In the genomic region with DNA sequence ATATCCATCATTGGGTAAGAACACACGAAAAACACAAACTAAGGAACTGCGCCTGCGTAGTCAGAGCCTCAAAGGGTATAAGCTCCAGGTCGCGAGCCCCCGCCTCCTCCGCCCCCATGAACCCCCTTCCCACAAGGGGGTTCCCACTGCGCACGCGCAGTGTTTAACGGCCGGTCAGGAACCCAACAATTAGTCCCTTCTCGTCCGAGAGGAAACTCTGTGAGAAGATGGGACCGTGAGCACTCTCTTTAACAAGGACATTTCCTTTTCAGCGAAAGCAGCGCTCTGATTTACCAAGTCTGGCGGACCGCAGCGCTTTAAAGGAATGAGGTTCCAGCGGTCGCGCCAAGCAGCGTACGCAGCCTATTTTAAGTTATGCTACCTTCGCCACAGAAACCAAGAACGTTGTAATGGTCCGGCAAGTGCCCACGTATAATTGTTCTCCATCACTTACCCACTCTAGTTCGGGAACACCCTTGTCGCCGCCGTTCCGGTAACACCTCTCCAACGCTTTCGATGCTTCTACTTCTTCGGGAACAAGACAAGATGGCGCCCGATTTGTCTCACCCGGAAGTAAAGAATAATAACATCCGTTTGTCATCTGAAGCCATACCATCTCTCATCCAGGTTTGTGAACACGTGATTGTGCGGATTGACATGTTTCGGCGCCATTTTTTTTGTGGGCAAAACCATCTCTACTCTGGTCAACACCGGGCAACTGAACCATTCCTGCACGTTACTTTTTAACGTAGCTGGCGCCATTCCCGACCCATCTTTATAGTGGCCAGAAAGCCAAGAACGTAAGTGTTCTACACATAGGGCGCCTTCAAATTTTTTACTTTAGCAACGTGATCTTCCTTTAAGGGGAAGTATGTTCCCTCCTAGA, we compare ENCODE assay signal across 1 cellular context.
TF ChIP-seq lines count a peak whose summit lies in the region.

A gene with protein sequence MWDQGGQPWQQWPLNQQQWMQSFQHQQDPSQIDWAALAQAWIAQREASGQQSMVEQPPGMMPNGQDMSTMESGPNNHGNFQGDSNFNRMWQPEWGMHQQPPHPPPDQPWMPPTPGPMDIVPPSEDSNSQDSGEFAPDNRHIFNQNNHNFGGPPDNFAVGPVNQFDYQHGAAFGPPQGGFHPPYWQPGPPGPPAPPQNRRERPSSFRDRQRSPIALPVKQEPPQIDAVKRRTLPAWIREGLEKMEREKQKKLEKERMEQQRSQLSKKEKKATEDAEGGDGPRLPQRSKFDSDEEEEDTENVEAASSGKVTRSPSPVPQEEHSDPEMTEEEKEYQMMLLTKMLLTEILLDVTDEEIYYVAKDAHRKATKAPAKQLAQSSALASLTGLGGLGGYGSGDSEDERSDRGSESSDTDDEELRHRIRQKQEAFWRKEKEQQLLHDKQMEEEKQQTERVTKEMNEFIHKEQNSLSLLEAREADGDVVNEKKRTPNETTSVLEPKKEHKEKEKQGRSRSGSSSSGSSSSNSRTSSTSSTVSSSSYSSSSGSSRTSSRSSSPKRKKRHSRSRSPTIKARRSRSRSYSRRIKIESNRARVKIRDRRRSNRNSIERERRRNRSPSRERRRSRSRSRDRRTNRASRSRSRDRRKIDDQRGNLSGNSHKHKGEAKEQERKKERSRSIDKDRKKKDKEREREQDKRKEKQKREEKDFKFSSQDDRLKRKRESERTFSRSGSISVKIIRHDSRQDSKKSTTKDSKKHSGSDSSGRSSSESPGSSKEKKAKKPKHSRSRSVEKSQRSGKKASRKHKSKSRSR (minus strand): TSS at position 548 of the 886 bp plus-strand sequence. CDS start 10,649 bp downstream, outside the sequence.

TF ChIP-seq in K562, 482 proteins besides CTCF, POLR2A, EP300 and RAD21 (continued from another document and continues in another):
- TF ChIP-seq, protein P1, sequence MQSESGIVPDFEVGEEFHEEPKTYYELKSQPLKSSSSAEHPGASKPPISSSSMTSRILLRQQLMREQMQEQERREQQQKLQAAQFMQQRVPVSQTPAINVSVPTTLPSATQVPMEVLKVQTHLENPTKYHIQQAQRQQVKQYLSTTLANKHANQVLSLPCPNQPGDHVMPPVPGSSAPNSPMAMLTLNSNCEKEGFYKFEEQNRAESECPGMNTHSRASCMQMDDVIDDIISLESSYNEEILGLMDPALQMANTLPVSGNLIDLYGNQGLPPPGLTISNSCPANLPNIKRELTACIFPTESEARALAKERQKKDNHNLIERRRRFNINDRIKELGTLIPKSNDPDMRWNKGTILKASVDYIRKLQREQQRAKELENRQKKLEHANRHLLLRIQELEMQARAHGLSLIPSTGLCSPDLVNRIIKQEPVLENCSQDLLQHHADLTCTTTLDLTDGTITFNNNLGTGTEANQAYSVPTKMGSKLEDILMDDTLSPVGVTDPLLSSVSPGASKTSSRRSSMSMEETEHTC (IDR thresholded peaks at IDR 0.05) = peak; percentile 73; the same call in 1 of the 2 replicates
- no peak for TF ChIP-seq HSF4 (CRISPR knock-in tag; IDR thresholded peaks at IDR 0.05; ENCODE audit: borderline replicate concordance)
- TF ChIP-seq FOXJ3 (CRISPR knock-in tag; IDR thresholded peaks at IDR 0.05) = no peak
- TF ChIP-seq, protein P2, sequence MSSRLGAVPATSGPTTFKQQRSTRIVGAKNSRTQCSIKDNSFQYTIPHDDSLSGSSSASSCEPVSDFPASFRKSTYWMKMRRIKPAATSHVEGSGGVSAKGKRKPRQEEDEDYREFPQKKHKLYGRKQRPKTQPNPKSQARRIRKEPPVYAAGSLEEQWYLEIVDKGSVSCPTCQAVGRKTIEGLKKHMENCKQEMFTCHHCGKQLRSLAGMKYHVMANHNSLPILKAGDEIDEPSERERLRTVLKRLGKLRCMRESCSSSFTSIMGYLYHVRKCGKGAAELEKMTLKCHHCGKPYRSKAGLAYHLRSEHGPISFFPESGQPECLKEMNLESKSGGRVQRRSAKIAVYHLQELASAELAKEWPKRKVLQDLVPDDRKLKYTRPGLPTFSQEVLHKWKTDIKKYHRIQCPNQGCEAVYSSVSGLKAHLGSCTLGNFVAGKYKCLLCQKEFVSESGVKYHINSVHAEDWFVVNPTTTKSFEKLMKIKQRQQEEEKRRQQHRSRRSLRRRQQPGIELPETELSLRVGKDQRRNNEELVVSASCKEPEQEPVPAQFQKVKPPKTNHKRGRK (tag; IDR thresholded peaks at IDR 0.05) = no peak
- TF ChIP-seq, protein P3, sequence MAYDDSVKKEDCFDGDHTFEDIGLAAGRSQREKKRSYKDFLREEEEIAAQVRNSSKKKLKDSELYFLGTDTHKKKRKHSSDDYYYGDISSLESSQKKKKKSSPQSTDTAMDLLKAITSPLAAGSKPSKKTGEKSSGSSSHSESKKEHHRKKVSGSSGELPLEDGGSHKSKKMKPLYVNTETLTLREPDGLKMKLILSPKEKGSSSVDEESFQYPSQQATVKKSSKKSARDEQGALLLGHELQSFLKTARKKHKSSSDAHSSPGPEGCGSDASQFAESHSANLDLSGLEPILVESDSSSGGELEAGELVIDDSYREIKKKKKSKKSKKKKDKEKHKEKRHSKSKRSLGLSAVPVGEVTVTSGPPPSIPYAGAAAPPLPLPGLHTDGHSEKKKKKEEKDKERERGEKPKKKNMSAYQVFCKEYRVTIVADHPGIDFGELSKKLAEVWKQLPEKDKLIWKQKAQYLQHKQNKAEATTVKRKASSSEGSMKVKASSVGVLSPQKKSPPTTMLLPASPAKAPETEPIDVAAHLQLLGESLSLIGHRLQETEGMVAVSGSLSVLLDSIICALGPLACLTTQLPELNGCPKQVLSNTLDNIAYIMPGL (CRISPR knock-in tag; IDR thresholded peaks at IDR 0.05) = no peak
- TF ChIP-seq GATA2 (CRISPR knock-in tag; IDR thresholded peaks at IDR 0.05) = no peak
- no peak for TF ChIP-seq SAFB2 (IDR thresholded peaks at IDR 0.05; ENCODE audit: borderline replicate concordance, low read depth, low read length, severe bottlenecking)
- TF ChIP-seq, protein P4, sequence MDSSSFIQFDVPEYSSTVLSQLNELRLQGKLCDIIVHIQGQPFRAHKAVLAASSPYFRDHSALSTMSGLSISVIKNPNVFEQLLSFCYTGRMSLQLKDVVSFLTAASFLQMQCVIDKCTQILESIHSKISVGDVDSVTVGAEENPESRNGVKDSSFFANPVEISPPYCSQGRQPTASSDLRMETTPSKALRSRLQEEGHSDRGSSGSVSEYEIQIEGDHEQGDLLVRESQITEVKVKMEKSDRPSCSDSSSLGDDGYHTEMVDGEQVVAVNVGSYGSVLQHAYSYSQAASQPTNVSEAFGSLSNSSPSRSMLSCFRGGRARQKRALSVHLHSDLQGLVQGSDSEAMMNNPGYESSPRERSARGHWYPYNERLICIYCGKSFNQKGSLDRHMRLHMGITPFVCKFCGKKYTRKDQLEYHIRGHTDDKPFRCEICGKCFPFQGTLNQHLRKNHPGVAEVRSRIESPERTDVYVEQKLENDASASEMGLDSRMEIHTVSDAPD (CRISPR knock-in tag; IDR thresholded peaks at IDR 0.05) = no peak
- TF ChIP-seq, protein P5, sequence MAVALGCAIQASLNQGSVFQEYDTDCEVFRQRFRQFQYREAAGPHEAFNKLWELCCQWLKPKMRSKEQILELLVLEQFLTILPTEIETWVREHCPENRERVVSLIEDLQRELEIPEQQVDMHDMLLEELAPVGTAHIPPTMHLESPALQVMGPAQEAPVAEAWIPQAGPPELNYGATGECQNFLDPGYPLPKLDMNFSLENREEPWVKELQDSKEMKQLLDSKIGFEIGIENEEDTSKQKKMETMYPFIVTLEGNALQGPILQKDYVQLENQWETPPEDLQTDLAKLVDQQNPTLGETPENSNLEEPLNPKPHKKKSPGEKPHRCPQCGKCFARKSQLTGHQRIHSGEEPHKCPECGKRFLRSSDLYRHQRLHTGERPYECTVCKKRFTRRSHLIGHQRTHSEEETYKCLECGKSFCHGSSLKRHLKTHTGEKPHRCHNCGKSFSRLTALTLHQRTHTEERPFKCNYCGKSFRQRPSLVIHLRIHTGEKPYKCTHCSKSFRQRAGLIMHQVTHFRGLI (CRISPR knock-in tag; IDR thresholded peaks at IDR 0.05) = no peak
- no peak for TF ChIP-seq ZNF146 (CRISPR knock-in tag; IDR thresholded peaks at IDR 0.05; ENCODE audit: unreplicated experiment)
- TF ChIP-seq MTA2 (IDR thresholded peaks at IDR 0.05; ENCODE audit: low read depth) = peak; percentile 90
- no peak for TF ChIP-seq SRF (CRISPR knock-in tag; IDR thresholded peaks at IDR 0.05)
- TF ChIP-seq, protein P6, sequence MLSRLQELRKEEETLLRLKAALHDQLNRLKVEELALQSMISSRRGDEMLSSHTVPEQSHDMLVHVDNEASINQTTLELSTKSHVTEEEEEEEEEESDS (CRISPR knock-in tag; IDR thresholded peaks at IDR 0.05) = no peak
- TF ChIP-seq, protein P7, sequence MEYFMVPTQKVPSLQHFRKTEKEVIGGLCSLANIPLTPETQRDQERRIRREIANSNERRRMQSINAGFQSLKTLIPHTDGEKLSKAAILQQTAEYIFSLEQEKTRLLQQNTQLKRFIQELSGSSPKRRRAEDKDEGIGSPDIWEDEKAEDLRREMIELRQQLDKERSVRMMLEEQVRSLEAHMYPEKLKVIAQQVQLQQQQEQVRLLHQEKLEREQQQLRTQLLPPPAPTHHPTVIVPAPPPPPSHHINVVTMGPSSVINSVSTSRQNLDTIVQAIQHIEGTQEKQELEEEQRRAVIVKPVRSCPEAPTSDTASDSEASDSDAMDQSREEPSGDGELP (CRISPR knock-in tag; IDR thresholded peaks at IDR 0.05; ENCODE audit: borderline replicate concordance) = 0 out of 2 replicates have a peak, but pooled peaks have one; percentile 49
- TF ChIP-seq NCOA1 (IDR thresholded peaks at IDR 0.05; ENCODE audit: low read depth) = no peak
- no peak for TF ChIP-seq MAFG (tag; conservative IDR thresholded peaks at IDR 0.05)
- TF ChIP-seq HLTF (IDR thresholded peaks at IDR 0.05) = no peak
- TF ChIP-seq, protein P8, sequence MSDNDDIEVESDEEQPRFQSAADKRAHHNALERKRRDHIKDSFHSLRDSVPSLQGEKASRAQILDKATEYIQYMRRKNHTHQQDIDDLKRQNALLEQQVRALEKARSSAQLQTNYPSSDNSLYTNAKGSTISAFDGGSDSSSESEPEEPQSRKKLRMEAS (CRISPR knock-in tag; IDR thresholded peaks at IDR 0.05) = peak; percentile 71
- TF ChIP-seq TBP (optimal IDR thresholded peaks at IDR 0.05; ENCODE audit: low read depth, low read length) = peak; percentile 81
- TF ChIP-seq ZNF583 (CRISPR knock-in tag; IDR thresholded peaks at IDR 0.05) = no peak; the same call in 1 of the 2 replicates
- TF ChIP-seq ZC3H11A (IDR thresholded peaks at IDR 0.05; ENCODE audit: low read depth, low read length) = no peak
- no peak for TF ChIP-seq ZNF143 (CRISPR knock-in tag; IDR thresholded peaks at IDR 0.05)
- TF ChIP-seq OTX1 (CRISPR knock-in tag; IDR thresholded peaks at IDR 0.05) = no peak
- TF ChIP-seq, protein P9, sequence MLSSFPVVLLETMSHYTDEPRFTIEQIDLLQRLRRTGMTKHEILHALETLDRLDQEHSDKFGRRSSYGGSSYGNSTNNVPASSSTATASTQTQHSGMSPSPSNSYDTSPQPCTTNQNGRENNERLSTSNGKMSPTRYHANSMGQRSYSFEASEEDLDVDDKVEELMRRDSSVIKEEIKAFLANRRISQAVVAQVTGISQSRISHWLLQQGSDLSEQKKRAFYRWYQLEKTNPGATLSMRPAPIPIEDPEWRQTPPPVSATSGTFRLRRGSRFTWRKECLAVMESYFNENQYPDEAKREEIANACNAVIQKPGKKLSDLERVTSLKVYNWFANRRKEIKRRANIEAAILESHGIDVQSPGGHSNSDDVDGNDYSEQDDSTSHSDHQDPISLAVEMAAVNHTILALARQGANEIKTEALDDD (IDR thresholded peaks at IDR 0.05) = no peak
- TF ChIP-seq, protein P10, sequence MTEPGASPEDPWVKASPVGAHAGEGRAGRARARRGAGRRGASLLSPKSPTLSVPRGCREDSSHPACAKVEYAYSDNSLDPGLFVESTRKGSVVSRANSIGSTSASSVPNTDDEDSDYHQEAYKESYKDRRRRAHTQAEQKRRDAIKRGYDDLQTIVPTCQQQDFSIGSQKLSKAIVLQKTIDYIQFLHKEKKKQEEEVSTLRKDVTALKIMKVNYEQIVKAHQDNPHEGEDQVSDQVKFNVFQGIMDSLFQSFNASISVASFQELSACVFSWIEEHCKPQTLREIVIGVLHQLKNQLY (CRISPR knock-in tag; conservative IDR thresholded peaks at IDR 0.05) = no peak
- no peak for TF ChIP-seq ZNF586 (CRISPR knock-in tag; conservative IDR thresholded peaks at IDR 0.05)
- TF ChIP-seq LEF1 (IDR thresholded peaks at IDR 0.05) = no peak
- TF ChIP-seq, protein P11, sequence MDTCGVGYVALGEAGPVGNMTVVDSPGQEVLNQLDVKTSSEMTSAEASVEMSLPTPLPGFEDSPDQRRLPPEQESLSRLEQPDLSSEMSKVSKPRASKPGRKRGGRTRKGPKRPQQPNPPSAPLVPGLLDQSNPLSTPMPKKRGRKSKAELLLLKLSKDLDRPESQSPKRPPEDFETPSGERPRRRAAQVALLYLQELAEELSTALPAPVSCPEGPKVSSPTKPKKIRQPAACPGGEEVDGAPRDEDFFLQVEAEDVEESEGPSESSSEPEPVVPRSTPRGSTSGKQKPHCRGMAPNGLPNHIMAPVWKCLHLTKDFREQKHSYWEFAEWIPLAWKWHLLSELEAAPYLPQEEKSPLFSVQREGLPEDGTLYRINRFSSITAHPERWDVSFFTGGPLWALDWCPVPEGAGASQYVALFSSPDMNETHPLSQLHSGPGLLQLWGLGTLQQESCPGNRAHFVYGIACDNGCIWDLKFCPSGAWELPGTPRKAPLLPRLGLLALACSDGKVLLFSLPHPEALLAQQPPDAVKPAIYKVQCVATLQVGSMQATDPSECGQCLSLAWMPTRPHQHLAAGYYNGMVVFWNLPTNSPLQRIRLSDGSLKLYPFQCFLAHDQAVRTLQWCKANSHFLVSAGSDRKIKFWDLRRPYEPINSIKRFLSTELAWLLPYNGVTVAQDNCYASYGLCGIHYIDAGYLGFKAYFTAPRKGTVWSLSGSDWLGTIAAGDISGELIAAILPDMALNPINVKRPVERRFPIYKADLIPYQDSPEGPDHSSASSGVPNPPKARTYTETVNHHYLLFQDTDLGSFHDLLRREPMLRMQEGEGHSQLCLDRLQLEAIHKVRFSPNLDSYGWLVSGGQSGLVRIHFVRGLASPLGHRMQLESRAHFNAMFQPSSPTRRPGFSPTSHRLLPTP (IDR thresholded peaks at IDR 0.05; ENCODE audit: borderline replicate concordance, extremely low read depth, insufficient read length) = no peak
- TF ChIP-seq ILF3 (IDR thresholded peaks at IDR 0.05; ENCODE audit: borderline replicate concordance) = no peak
- TF ChIP-seq ZNF124 (CRISPR knock-in tag; IDR thresholded peaks at IDR 0.05) = no peak
- no peak for TF ChIP-seq PCBP1 (IDR thresholded peaks at IDR 0.05; ENCODE audit: low read depth, low read length, poor library complexity, severe bottlenecking)
- TF ChIP-seq ZNF444 (CRISPR knock-in tag; IDR thresholded peaks at IDR 0.05) = no peak
- TF ChIP-seq CBX2 (IDR thresholded peaks at IDR 0.05; ENCODE audit: insufficient read depth, low read length, poor library complexity, severe bottlenecking) = no peak
- peak; percentile 18; the same call in 1 of the 2 replicates for TF ChIP-seq RB1 (IDR thresholded peaks at IDR 0.05; ENCODE audit: low read depth)
- peak; percentile 78 for TF ChIP-seq CHD1 (IDR thresholded peaks at IDR 0.05; ENCODE audit: low read length)
- no peak for TF ChIP-seq KDM2B (CRISPR knock-in tag; IDR thresholded peaks at IDR 0.05)
- no peak; a peak in 1 of 4 replicates for TF ChIP-seq ARNT (IDR thresholded peaks at IDR 0.05)
- TF ChIP-seq ZC3H4 (CRISPR knock-in tag; IDR thresholded peaks at IDR 0.05; ENCODE audit: borderline replicate concordance) = no peak
- TF ChIP-seq HNRNPH1 (optimal IDR thresholded peaks at IDR 0.05; ENCODE audit: low read depth, low read length) = no peak
- no peak for TF ChIP-seq NCOA4 (IDR thresholded peaks at IDR 0.05; ENCODE audit: partially characterized antibody)
- no peak for TF ChIP-seq ELF4 (CRISPR knock-in tag; IDR thresholded peaks at IDR 0.05)
- no peak for TF ChIP-seq ZNF224 (CRISPR knock-in tag; IDR thresholded peaks at IDR 0.05)
